ENCODE assay signal across 9 cellular contexts in genomic region chr12:4148418-4149056, GRCh38.
DNase-seq lines count a peak whose midpoint lies in the region; ATAC-seq and TF ChIP-seq lines count a peak whose summit lies in the region.
"Had no signal": no experiment of that assay in that cellular context is flagged by ENCODE, and none has a peak within 500 bp of the region (broad histone marks: within the 10 kb centered on the region; RNA-seq: fewer than 3 reads in every experiment).

No MANE protein-coding gene starts in this region.

- no peak overlapping the region for H3K27ac ChIP-seq in right atrium auricular region
- no peak overlapping the region for H3K27ac ChIP-seq in RWPE1
- H3K27ac ChIP-seq: SJCRH30 had no signal

- intact Hi-C loops in Right ventricle myocardium inferior (cut with DNase I): no loop called here

- ATAC-seq in Right ventricle myocardium inferior: no peak
- ATAC-seq in HG03378 (IDR thresholded peaks at IDR 0.05; ENCODE audit: unreplicated experiment): peak; percentile 46
- ATAC-seq in activated CD8-positive, alpha-beta T cell treated with anti-CD3 and anti-CD28 coated beads, Interleukin-2, amount 10 ng/mL, durations not matched to agents 7 days and 5 days: no peak

- H3K36me3 ChIP-seq in right atrium auricular region: no peaks in the 10 kb centered on the region
- H3K36me3 ChIP-seq: SJCRH30 had no signal

- no peak overlapping the region for H3K4me3 ChIP-seq in right atrium auricular region
- H3K4me3 ChIP-seq: SJCRH30 had no signal

- H3K36me3 Mint-ChIP-seq in activated CD8-positive, alpha-beta T cell treated with anti-CD3 and anti-CD28 coated beads, Interleukin-2, amount 10 ng/mL, durations not matched to agents 7 days and 5 days (ENCODE audit: low read depth): peaks cover 22% of the 10 kb centered on the region

- H3K27ac Mint-ChIP-seq in activated CD8-positive, alpha-beta T cell treated with anti-CD3 and anti-CD28 coated beads, Interleukin-2, amount 10 ng/mL, durations not matched to agents 7 days and 5 days: peak overlapping the region; percentile 74

- no peaks in the 10 kb centered on the region for H3K27me3 Mint-ChIP-seq in activated CD8-positive, alpha-beta T cell treated with anti-CD3 and anti-CD28 coated beads, Interleukin-2, amount 10 ng/mL, durations not matched to agents 7 days and 5 days (ENCODE audit: low read depth)

- H3K4me1 Mint-ChIP-seq in activated CD8-positive, alpha-beta T cell treated with anti-CD3 and anti-CD28 coated beads, Interleukin-2, amount 10 ng/mL, durations not matched to agents 7 days and 5 days (ENCODE audit: low read depth): peaks cover 96% of the 10 kb centered on the region

- CTCF ChIA-PET in activated CD8-positive, alpha-beta T cell treated with anti-CD3 and anti-CD28 coated beads, Interleukin-2, amount 10 ng/mL, durations not matched to agents 7 days and 5 days (lab: Charles Lee): interaction anchor here (1.2 to 12.4 kb wide), 6 partner anchors 8 to 263 kb away, joined by 3 to 94 read pairs (median 6); partner anchors contain the start of gene CCND2
- CTCF ChIA-PET in RWPE1 (lab: Yijun Ruan, JAX): interaction anchor here (0.6 kb wide), 1 partner anchor 890 kb away, joined by 8 read pairs; no protein-coding TSS in a partner anchor

- DNase-seq in Right ventricle myocardium inferior (ENCODE audit: missing footprints) (peak; percentile 81), right atrium auricular region (ENCODE audit: low spot score) (no peak), mesenteric fat pad (ENCODE audit: low spot score) (peak; percentile 88), RWPE1 (ENCODE audit: low spot score) (no peak), NCI-H524 (lab: John Stamatoyannopoulos, UW) (no peak), AG08395 (ENCODE audit: low spot score) (no peak)
- peak; percentile 39 for DNase-seq in activated CD8-positive, alpha-beta T cell treated with anti-CD3 and anti-CD28 coated beads, Interleukin-2, amount 10 ng/mL, durations not matched to agents 7 days and 5 days

- no peak overlapping the region for H3K4me3 Mint-ChIP-seq in activated CD8-positive, alpha-beta T cell treated with anti-CD3 and anti-CD28 coated beads, Interleukin-2, amount 10 ng/mL, durations not matched to agents 7 days and 5 days

- TF ChIP-seq CTCF in right atrium auricular region (IDR thresholded peaks at IDR 0.05) (no peak), RWPE1 (conservative IDR thresholded peaks at IDR 0.05; ENCODE audit: low read depth) (no peak)

- POLR2A ChIA-PET in activated CD8-positive, alpha-beta T cell treated with anti-CD3 and anti-CD28 coated beads, Interleukin-2, amount 10 ng/mL, durations not matched to agents 7 days and 5 days (lab: Charles Lee): interaction anchor here (9.7 to 13.7 kb wide), 2 partner anchors 7 to 125 kb away, joined by 85 to 260 read pairs; partner anchors contain the start of gene CCND2
- POLR2A ChIA-PET in RWPE1 (lab: Yijun Ruan, JAX; ENCODE audit: low non-redundant PET): no interaction called here

- no peaks in the 10 kb centered on the region for H3K9me3 ChIP-seq in right atrium auricular region

- H3K4me1 ChIP-seq in right atrium auricular region: no peaks in the 10 kb centered on the region

- peaks cover 6% of the 10 kb centered on the region for H3K9me3 Mint-ChIP-seq in activated CD8-positive, alpha-beta T cell treated with anti-CD3 and anti-CD28 coated beads, Interleukin-2, amount 10 ng/mL, durations not matched to agents 7 days and 5 days (ENCODE audit: insufficient read depth)

- no peaks in the 10 kb centered on the region for H3K27me3 ChIP-seq in right atrium auricular region
- H3K27me3 ChIP-seq: SJCRH30 had no signal

Comparison
In these comparisons a context has a peak if more than half of its experiments do, and no peak if none do; other contexts are left out.
1. DNase-seq: peak in Right ventricle myocardium inferior (single experiment), activated CD8-positive, alpha-beta T cell treated with anti-CD3 and anti-CD28 coated beads, Interleukin-2, amount 10 ng/mL, durations not matched to agents 7 days and 5 days (single experiment) and mesenteric fat pad (single experiment); none in right atrium auricular region (single experiment), RWPE1 (single experiment), NCI-H524 (0 of 2) and AG08395 (single experiment).